Comparison of ENCODE assay signal across 23 cellular contexts in genomic region chr1:115299266-115299665, GRCh38. TPM values are rescaled to one million over a fixed set of nuclear protein-coding genes. Genes with fewer than 3 reads are reported as not detected.
DNase-seq lines count a peak whose midpoint lies in the region; ATAC-seq, FAIRE-seq and TF ChIP-seq lines count a peak whose summit lies in the region.
"Had no signal": no experiment of that assay in that cellular context is flagged by ENCODE, and none has a peak within 500 bp of the region (broad histone marks: within the 10 kb centered on the region; RNA-seq: fewer than 3 reads in every experiment).

No MANE protein-coding gene starts in this region.

- TF ChIP-seq RAD21 in IMR-90 (IDR thresholded peaks at IDR 0.05; ENCODE audit: low read length), result no peak

- BruUV-seq in IMR-90 (replicated peaks; lab: Mats Ljungman, UMichigan), result no TSS peak

- H3K4me3 ChIP-seq in IMR-90 (ENCODE audit: insufficient read depth, low read depth, low read length) (no peak overlapping the region), astrocyte (ENCODE audit: insufficient read depth, low read depth, low read length) (no peak overlapping the region)
- H3K4me3 ChIP-seq: esophagus muscularis mucosa, gastrocnemius medialis, Peyer's patch, SK-N-MC, upper lobe of right lung had no signal

- H3K9me3 Mint-ChIP-seq in astrocyte (ENCODE audit: unreplicated experiment) (no peaks in the 10 kb centered on the region), endothelial cell (ENCODE audit: unreplicated experiment) (no peaks in the 10 kb centered on the region), CD14-positive monocyte (peaks cover 0 to 4% (median 0%) of the 10 kb centered on the region in 7 donors)
- H3K9me3 Mint-ChIP-seq: activated CD8-positive, alpha-beta T cell treated with anti-CD3 and anti-CD28 coated beads for 36 hours had no signal

- no peak overlapping the region for H3K23ac ChIP-seq in IMR-90 (ENCODE audit: low read depth, low read length)

- peaks cover 20% of the 10 kb centered on the region for H3K4me1 ChIP-seq in IMR-90 (ENCODE audit: control insufficient read depth, insufficient read depth, low read length)
- H3K4me1 ChIP-seq in astrocyte (ENCODE audit: insufficient read depth, low read length), result peaks cover 53% of the 10 kb centered on the region
- H3K4me1 ChIP-seq: gastrocnemius medialis, Peyer's patch, upper lobe of right lung had no signal

- CTCF ChIA-PET in IMR-90 (lab: Yijun Ruan, JAX), result interaction anchor here (1.2 kb wide), 1 partner anchor 24 kb away, joined by 5 read pairs; no protein-coding TSS in a partner anchor

- H3K27ac Mint-ChIP-seq in astrocyte (ENCODE audit: unreplicated experiment), result peak overlapping the region; percentile 66
- H3K27ac Mint-ChIP-seq in endothelial cell (ENCODE audit: unreplicated experiment), result no peak overlapping the region
- H3K27ac Mint-ChIP-seq in CD14-positive monocyte, result peak overlapping the region in 1 of 7 donors; percentile 34
- H3K27ac Mint-ChIP-seq: activated CD8-positive, alpha-beta T cell treated with anti-CD3 and anti-CD28 coated beads for 36 hours had no signal

- in situ Hi-C loops in IMR-90 (cut with MboI; ENCODE audit: low sequenced_read_pairs), result no loop called here

- H3K14ac ChIP-seq in IMR-90 (replicated peaks; ENCODE audit: low read depth, low read length), result no peak overlapping the region

- no peaks in the 10 kb centered on the region for H3K79me2 ChIP-seq in astrocyte (ENCODE audit: insufficient read depth, low read length)

- no peak overlapping the region for H2AFZ ChIP-seq in IMR-90 (replicated peaks; ENCODE audit: low read length, poor library complexity)
- H2AFZ ChIP-seq in astrocyte (ENCODE audit: low read depth, low read length), result no peak overlapping the region

- dilution Hi-C loops in IMR-90 (cut with HindIII; ENCODE audit: low sequenced_read_pairs, unreplicated experiment), result no loop called here

- H3K9me1 ChIP-seq in IMR-90 (ENCODE audit: insufficient read depth, low read length), result peaks cover 15% of the 10 kb centered on the region

- H2BK120ac ChIP-seq in IMR-90 (ENCODE audit: low read depth, low read length), result no peak overlapping the region

- no CpG with 5 or more reads among the region's 2 CpGs for WGBS in IMR-90 (ENCODE audit: extremely low coverage in 2 of 2, insufficient read length in 1 of 2), 2 experiments

- 0 out of 2 replicates have a peak overlapping the region, but pooled peaks have one; percentile 16 for H2AK5ac ChIP-seq in IMR-90 (ENCODE audit: low read depth, low read length)

- H2BK20ac ChIP-seq in IMR-90 (ENCODE audit: low read depth, low read length), result no peak overlapping the region

- H4K20me1 ChIP-seq in IMR-90 (ENCODE audit: insufficient read depth, low read length), result no peaks in the 10 kb centered on the region
- H4K20me1 ChIP-seq in astrocyte (ENCODE audit: insufficient read depth, low read length), result no peaks in the 10 kb centered on the region

- H3K36me3 ChIP-seq in IMR-90 (ENCODE audit: control insufficient read depth, insufficient read depth, low read length) (no peaks in the 10 kb centered on the region), astrocyte (ENCODE audit: insufficient read depth, low read length) (no peaks in the 10 kb centered on the region)
- H3K36me3 ChIP-seq: esophagus muscularis mucosa, gastrocnemius medialis, Peyer's patch, upper lobe of right lung had no signal

- peak overlapping the region; percentile 62; the same call in 1 of the 3 replicates for H2BK15ac ChIP-seq in IMR-90 (ENCODE audit: low read depth, low read length)

- peak; percentile 5 for FAIRE-seq in astrocyte (lab: Jason Lieb, UNC)
- FAIRE-seq: HepG2 had no signal

- H3K36me3 Mint-ChIP-seq in astrocyte (ENCODE audit: low read depth, unreplicated experiment) (peaks cover 3% of the 10 kb centered on the region), endothelial cell (ENCODE audit: low read depth, unreplicated experiment) (no peaks in the 10 kb centered on the region), CD14-positive monocyte (no peaks in the 10 kb centered on the region)

- H2BK5ac ChIP-seq in IMR-90 (ENCODE audit: low read depth, low read length, poor library complexity, severe bottlenecking), result no peak overlapping the region

- peak overlapping the region; percentile 28; the same call in 1 of the 2 replicates for H3K18ac ChIP-seq in IMR-90 (ENCODE audit: low read depth, low read length)

- ATAC-seq in IMR-90 (ENCODE audit: low read depth), result no peak
- no peak for ATAC-seq in HG03460 (IDR thresholded peaks at IDR 0.05; ENCODE audit: unreplicated experiment)
- ATAC-seq: activated CD8-positive, alpha-beta T cell treated with anti-CD3 and anti-CD28 coated beads for 36 hours; gastrocnemius medialis; HepG2; upper lobe of right lung had no signal

- H4K91ac ChIP-seq in IMR-90 (ENCODE audit: insufficient read depth, low read depth, low read length), result no peak overlapping the region; the same call in 1 of the 2 replicates

- H3K4ac ChIP-seq in IMR-90 (ENCODE audit: low read depth, low read length), result no peak overlapping the region

- H3K4me2 ChIP-seq in IMR-90 (ENCODE audit: low read depth, low read length) (no peak overlapping the region), astrocyte (ENCODE audit: low read length) (no peak overlapping the region)

- H3K27me3 Mint-ChIP-seq in astrocyte (ENCODE audit: low read depth, unreplicated experiment) (no peaks in the 10 kb centered on the region), endothelial cell (ENCODE audit: unreplicated experiment) (no peaks in the 10 kb centered on the region), CD14-positive monocyte (ENCODE audit: low read depth in 3 of 3) (peaks cover 0 to 4% (median 0%) of the 10 kb centered on the region in 3 donors)

- H3K4me1 Mint-ChIP-seq in astrocyte (ENCODE audit: low read depth, unreplicated experiment) (peaks cover 69% of the 10 kb centered on the region), endothelial cell (ENCODE audit: unreplicated experiment) (peaks cover 2% of the 10 kb centered on the region), CD14-positive monocyte (no peaks in the 10 kb centered on the region)

- no peak overlapping the region for H4K5ac ChIP-seq in IMR-90 (ENCODE audit: low read depth, low read length)

- no peak overlapping the region for H3K9ac ChIP-seq in IMR-90 (ENCODE audit: low read depth, low read length)
- no peak overlapping the region for H3K9ac ChIP-seq in astrocyte (ENCODE audit: low read length)

- no peak overlapping the region for H2AK9ac ChIP-seq in IMR-90 (replicated peaks; ENCODE audit: low read depth, low read length, poor library complexity)

- TF ChIP-seq POLR2A in IMR-90 (IDR thresholded peaks at IDR 0.05; ENCODE audit: low read depth, low read length), result no peak

- peaks cover 3 to 20% of the 10 kb centered on the region in 2 experiments; a peak in 3 of 4 replicates for H3K79me1 ChIP-seq in IMR-90 (ENCODE audit: low read depth in 1 of 2, low read length in 2 of 2)

- H3K56ac ChIP-seq in IMR-90 (ENCODE audit: extremely low read depth, insufficient read depth, low read length), result no peak overlapping the region

- DNase-seq in COLO668 (lab: John Stamatoyannopoulos, UW; ENCODE audit: unreplicated experiment), result peak; percentile 40
- no peak for DNase-seq in IMR-90
- peak; percentile 69 for DNase-seq in astrocyte (ENCODE audit: low read depth)
- DNase-seq in kidney tubule cell (ENCODE audit: low spot score), result peak; percentile 54
- DNase-seq in NCI-H2196 (lab: John Stamatoyannopoulos, UW; ENCODE audit: unreplicated experiment), result no peak
- no peak for DNase-seq in endothelial cell (ENCODE audit: low spot score)
- no peak for DNase-seq in CD14-positive monocyte (ENCODE audit: low spot score)
- DNase-seq: activated CD4-positive, CD25-positive, alpha-beta regulatory T cell; activated CD8-positive, alpha-beta T cell treated with anti-CD3 and anti-CD28 coated beads for 36 hours; amniotic stem cell; effector CD8-positive, alpha-beta T cell; gastrocnemius medialis; HCEC 1CT; NCI-H1694; NCI-H446; Peyer's patch; stimulated activated CD4-positive, alpha-beta T cell treated with anti-CD3 and anti-CD28 coated beads, Interleukin-12 subunit alpha, Interleukin-12 subunit beta, amount 100 ng/mL, for 4 hours; T-helper 9 cell; upper lobe of right lung had no signal

- H3K27me3 ChIP-seq in IMR-90 (ENCODE audit: control insufficient read depth, insufficient read depth, low read length) (no peaks in the 10 kb centered on the region), astrocyte (ENCODE audit: insufficient read depth, low read length) (no peaks in the 10 kb centered on the region)
- H3K27me3 ChIP-seq: esophagus muscularis mucosa, gastrocnemius medialis, Peyer's patch, upper lobe of right lung had no signal

- no peak overlapping the region for H3K27ac ChIP-seq in IMR-90 (ENCODE audit: insufficient read depth, low read length)
- no peak overlapping the region for H3K27ac ChIP-seq in astrocyte (ENCODE audit: low read depth, low read length)
- H3K27ac ChIP-seq: esophagus muscularis mucosa, gastrocnemius medialis, Peyer's patch, SK-N-MC, upper lobe of right lung had no signal

- no peaks in the 10 kb centered on the region for H3K9me3 ChIP-seq in IMR-90 (ENCODE audit: control insufficient read depth, insufficient read depth, low read length)
- no peaks in the 10 kb centered on the region for H3K9me3 ChIP-seq in astrocyte (ENCODE audit: insufficient read depth, low read depth, low read length)
- H3K9me3 ChIP-seq: esophagus muscularis mucosa, gastrocnemius medialis, Peyer's patch, upper lobe of right lung had no signal

- H3K4me3 Mint-ChIP-seq in astrocyte (ENCODE audit: unreplicated experiment) (no peak overlapping the region), endothelial cell (ENCODE audit: unreplicated experiment) (no peak overlapping the region), CD14-positive monocyte (no peak overlapping the region)
- H3K4me3 Mint-ChIP-seq: activated CD8-positive, alpha-beta T cell treated with anti-CD3 and anti-CD28 coated beads for 36 hours had no signal

- intact Hi-C loops in IMR-90 (cut with micrococcal nuclease), result no loop called here
- intact Hi-C loops in CD14-positive monocyte (cut with micrococcal nuclease), result no loop called here

- POLR2A ChIA-PET in IMR-90 (lab: Charles Lee; ENCODE audit: unreplicated experiment), result no interaction called here

- TF ChIP-seq CTCF in IMR-90 (conservative IDR thresholded peaks at IDR 0.05; ENCODE audit: low read depth, low read length) (no peak), astrocyte (IDR thresholded peaks at IDR 0.05; ENCODE audit: insufficient read depth, low read depth, low read length) (no peak), endothelial cell (IDR thresholded peaks at IDR 0.05; ENCODE audit: unreplicated experiment) (no peak), CD14-positive monocyte (IDR thresholded peaks at IDR 0.05) (no peak)

- H4K8ac ChIP-seq in IMR-90 (ENCODE audit: low read depth in 2 of 2, low read length in 2 of 2), result no peak overlapping the region

TF ChIP-seq in IMR-90, 13 proteins besides CTCF, POLR2A, EP300 and RAD21 (continues in another document):
- TF ChIP-seq NFE2L2 (IDR thresholded peaks at IDR 0.05; ENCODE audit: low read depth, low read length) (no peak), RCOR1 (IDR thresholded peaks at IDR 0.05; ENCODE audit: insufficient replicate concordance, low read length) (no peak)

RNA-seq across cellular contexts. Expression of gene NGF, which starts 38.8 kb away (rescaled TPM):
- total RNA-seq in IMR-90 (2012; rRNA removed) (8.3 and 12.5 TPM in 2 replicates), astrocyte (12.5 and 12.9 TPM in 2 replicates), endothelial cell (ENCODE audit: unreplicated experiment) (0.69 TPM)
- polyA plus RNA-seq in IMR-90 (2012; rRNA removed) (21.7 and 28.7 TPM in 2 replicates), CD14-positive monocyte (not detected)
- polyA plus RNA-seq in IMR-90 (2012; cell fraction: cytosol; rRNA removed), result 10.0 and 32.5 TPM in 2 replicates
- polyA plus RNA-seq in IMR-90 (2012; cell fraction: nucleus; rRNA removed; ENCODE audit: low replicate concordance), result 23.1 and 29.5 TPM in 2 replicates
- total RNA-seq: activated CD8-positive, alpha-beta T cell treated with anti-CD3 and anti-CD28 coated beads for 36 hours; HepG2; Peyer's patch had no signal
- polyA plus RNA-seq: HepG2 had no signal

Comparison
In these comparisons a context has a peak if more than half of its experiments do, and no peak if none do; other contexts are left out.
1. DNase-seq: peak in COLO668 (single experiment), astrocyte (single experiment) and kidney tubule cell (single experiment); none in IMR-90 (single experiment), NCI-H2196 (single experiment), endothelial cell (single experiment) and CD14-positive monocyte (single experiment).